Comparison of ENCODE assay signal across 1 cellular context in genomic region chr22:36349726-36350125, GRCh38.
TF ChIP-seq lines count a peak whose summit lies in the region.

No MANE protein-coding gene starts in this region.

TF ChIP-seq in GM23338, 12 proteins besides CTCF, POLR2A, EP300 and RAD21 (continued from another document):
- TF ChIP-seq ZNF462 (CRISPR knock-in tag; IDR thresholded peaks at IDR 0.05) (no peak), ZNF114 (CRISPR knock-in tag; IDR thresholded peaks at IDR 0.05) (no peak)
